17 cellular contexts compared by ENCODE assay signal in the genomic region with DNA sequence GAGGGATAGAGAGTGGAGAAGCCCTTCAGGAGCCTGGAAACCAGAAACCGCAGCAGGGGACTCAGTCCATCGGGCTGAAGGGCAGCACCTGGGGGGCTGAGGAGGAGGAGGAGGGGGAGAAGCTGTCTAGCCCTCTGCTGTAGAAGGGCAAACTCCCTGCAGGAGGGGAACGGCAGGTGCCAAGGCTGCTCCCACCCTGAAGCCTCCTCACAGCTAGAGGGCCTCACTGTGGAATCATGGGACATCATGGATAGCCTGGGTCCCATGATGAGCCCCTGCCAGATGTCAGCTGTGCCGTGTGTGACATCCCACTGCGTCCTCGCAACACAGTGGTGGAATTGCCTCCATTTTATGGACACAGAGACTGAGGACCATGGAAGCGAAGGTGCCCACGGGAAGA. TPM values are rescaled to one million over a fixed set of nuclear protein-coding genes. Genes with fewer than 3 reads are reported as not detected.
DNase-seq lines count a peak whose midpoint lies in the region; ATAC-seq and TF ChIP-seq lines count a peak whose summit lies in the region.
"Had no signal": no experiment of that assay in that cellular context is flagged by ENCODE, and none has a peak within 500 bp of the region (broad histone marks: within the 10 kb centered on the region; RNA-seq: fewer than 3 reads in every experiment).

No MANE protein-coding gene starts in this region.

- H3K9me3 ChIP-seq in muscle layer of duodenum (ENCODE audit: control insufficient read depth in 1 of 2, low read length in 2 of 2): no peaks in the 10 kb centered on the region
- H3K9me3 ChIP-seq: HAP-1 had no signal

- DNase-seq in NCI-H146 treated with DMSO at 0.1 percent for 48 hours (lab: John Stamatoyannopoulos, UW; ENCODE audit: unreplicated experiment) (peak; percentile 50), epithelial cell of proximal tubule (ENCODE audit: low read depth) (no peak), ureter (ENCODE audit: low spot score) (peak; percentile 41), left ventricle myocardium superior (no peak)
- DNase-seq: CD4-positive, alpha-beta memory T cell; MM.1S; NCI-H1048; NCI-H1417 treated with DMSO at 0.1 percent for 48 hours; NCI-H1930 had no signal

- no peaks in the 10 kb centered on the region for H3K4me1 ChIP-seq in muscle layer of duodenum (ENCODE audit: control insufficient read depth in 1 of 2, insufficient read depth in 2 of 2, low read length in 2 of 2)
- H3K4me1 ChIP-seq: HAP-1 had no signal

- H3K36me3 ChIP-seq in muscle layer of duodenum (ENCODE audit: control insufficient read depth in 1 of 2, insufficient read depth in 2 of 2, low read length in 2 of 2): no peaks in the 10 kb centered on the region
- H3K36me3 ChIP-seq: HAP-1 had no signal

- ATAC-seq in left ventricle myocardium superior (no peak), GM18907 (IDR thresholded peaks at IDR 0.05; ENCODE audit: unreplicated experiment) (no peak), GM21381 (IDR thresholded peaks at IDR 0.05; ENCODE audit: unreplicated experiment) (no peak)
- ATAC-seq: K562, Panc1, SK-N-SH treated with all-trans-retinoic acid at 6 μM for 48 hours had no signal

- H3K4me3 ChIP-seq in epithelial cell of proximal tubule (ENCODE audit: low read depth, low read length) (peak overlapping the region; percentile 37), muscle layer of duodenum (ENCODE audit: low read depth in 1 of 2, low read length in 2 of 2) (peak overlapping the region in 1 of 2 donors; percentile 38)
- H3K4me3 ChIP-seq: HAP-1, K562 had no signal

- H3K27ac ChIP-seq in muscle layer of duodenum (ENCODE audit: low read length): peak overlapping the region; percentile 49

- peak; percentile 7 for TF ChIP-seq CTCF in epithelial cell of proximal tubule (conservative IDR thresholded peaks at IDR 0.05; ENCODE audit: low read depth, low read length)

- no peaks in the 10 kb centered on the region for H3K27me3 ChIP-seq in muscle layer of duodenum (ENCODE audit: low read depth, low read length)

- intact Hi-C loops in left ventricle myocardium superior (cut with micrococcal nuclease): no loop called here

RNA-seq across cellular contexts. Expression of gene MYO7B, which starts 0.5 kb away (rescaled TPM):
- total RNA-seq in epithelial cell of proximal tubule (0.43 TPM in 1 of 2 replicates, not detected in the other), ureter (0.78 TPM), left ventricle myocardium superior (0.42 TPM)
- total RNA-seq: CD4-positive, alpha-beta memory T cell; G401; K562 had no signal

RNA-seq across cellular contexts. Expression of gene IWS1, which starts 9.7 kb away (rescaled TPM):
- total RNA-seq in epithelial cell of proximal tubule: 50.7 and 77.1 TPM in 2 replicates
- 43.5 TPM for total RNA-seq in ureter
- 58.1 TPM for total RNA-seq in left ventricle myocardium superior

Comparison
In these comparisons a context has a peak if more than half of its experiments do, and no peak if none do; other contexts are left out.
1. DNase-seq: peak in NCI-H146 treated with DMSO at 0.1 percent for 48 hours (single experiment) and ureter (single experiment); none in epithelial cell of proximal tubule (single experiment) and left ventricle myocardium superior (single experiment).